In the genomic region with DNA sequence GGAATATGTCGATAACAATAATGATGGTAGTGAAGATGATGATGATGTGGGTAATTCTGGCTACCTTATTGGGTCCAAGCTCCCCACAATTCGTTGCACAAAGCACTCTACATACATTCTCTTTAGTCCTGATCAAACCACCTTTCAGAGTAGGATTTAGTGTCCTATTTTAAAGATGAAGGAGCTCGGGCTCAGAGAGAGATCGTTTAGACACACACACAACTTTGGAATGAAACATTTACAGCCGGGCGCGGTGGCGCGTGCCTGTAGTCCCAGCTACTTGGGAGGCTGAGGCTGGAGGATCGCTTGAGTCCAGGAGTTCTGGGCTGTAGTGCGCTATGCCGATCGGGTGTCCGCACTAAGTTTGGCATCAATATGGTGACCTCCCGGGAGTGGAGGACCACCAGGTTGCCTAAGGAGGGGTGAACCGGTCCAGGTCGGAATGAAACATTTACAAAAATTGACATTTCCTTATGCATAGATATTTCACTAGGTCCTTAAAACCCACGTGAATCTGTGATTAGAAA, we compare ENCODE assay signal across 16 cellular contexts. TPM values are rescaled to one million over a fixed set of nuclear protein-coding genes. Genes with fewer than 3 reads are reported as not detected.
DNase-seq lines count a peak whose midpoint lies in the region; ATAC-seq and TF ChIP-seq lines count a peak whose summit lies in the region.
"Had no signal": no experiment of that assay in that cellular context is flagged by ENCODE, and none has a peak within 500 bp of the region (broad histone marks: within the 10 kb centered on the region; RNA-seq: fewer than 3 reads in every experiment).

No MANE protein-coding gene starts in this region.

- H3K9me3 ChIP-seq in CD8-positive, alpha-beta T cell (ENCODE audit: low read length): no peaks in the 10 kb centered on the region
- H3K9me3 ChIP-seq in PC-3 (ENCODE audit: low read length): no peaks in the 10 kb centered on the region
- H3K9me3 ChIP-seq in endodermal cell (ENCODE audit: control insufficient read depth, low read length): no peaks in the 10 kb centered on the region
- H3K9me3 ChIP-seq: adrenal gland, mucosa of descending colon, SK-N-SH had no signal

- H3K4me3 Mint-ChIP-seq in CD8-positive, alpha-beta T cell: no peak overlapping the region
- H3K4me3 Mint-ChIP-seq in endodermal cell: no peak overlapping the region
- H3K4me3 Mint-ChIP-seq: activated B cell treated with CpG ODN at 0.5 μM for 24 hours; activated naive CD4-positive, alpha-beta T cell treated with anti-CD3 and anti-CD28 coated beads, Interleukin-2, amount 10 ng/mL, durations not matched to agents 7 days and 5 days; nephron; stimulated activated naive CD8-positive, alpha-beta T cell treated with anti-CD3 and anti-CD28 coated beads, Interleukin-15, Interleukin-2, amounts not matched to agents 100 ng/mL and 50 ng/mL, for 24 hours had no signal

- no peaks in the 10 kb centered on the region for H3K4me1 ChIP-seq in CD8-positive, alpha-beta T cell (ENCODE audit: insufficient read depth, low read length)
- no peaks in the 10 kb centered on the region; the same call in 1 of the 2 replicates for H3K4me1 ChIP-seq in PC-3 (ENCODE audit: insufficient read depth, low read length)
- H3K4me1 ChIP-seq in endodermal cell (ENCODE audit: control insufficient read depth, insufficient read depth, low read length): peaks cover 3% of the 10 kb centered on the region
- H3K4me1 ChIP-seq: adrenal gland had no signal

- H3K9me3 Mint-ChIP-seq in CD8-positive, alpha-beta T cell: no peaks in the 10 kb centered on the region
- no peaks in the 10 kb centered on the region for H3K9me3 Mint-ChIP-seq in endodermal cell
- H3K9me3 Mint-ChIP-seq: activated B cell treated with CpG ODN at 0.5 μM for 24 hours; activated naive CD4-positive, alpha-beta T cell treated with anti-CD3 and anti-CD28 coated beads, Interleukin-2, amount 10 ng/mL, durations not matched to agents 7 days and 5 days; nephron; stimulated activated naive CD8-positive, alpha-beta T cell treated with anti-CD3 and anti-CD28 coated beads, Interleukin-15, Interleukin-2, amounts not matched to agents 100 ng/mL and 50 ng/mL, for 24 hours had no signal

- H3K27me3 Mint-ChIP-seq in CD8-positive, alpha-beta T cell (ENCODE audit: low read depth): peaks cover 11% of the 10 kb centered on the region
- H3K27me3 Mint-ChIP-seq in endodermal cell (ENCODE audit: insufficient read depth): no peaks in the 10 kb centered on the region

- no peak for DNase-seq in CD8-positive, alpha-beta T cell
- DNase-seq in PC-3: no peak
- no peak for DNase-seq in endodermal cell
- DNase-seq in cerebellum (ENCODE audit: low spot score): no peak
- DNase-seq: activated B cell treated with CpG ODN at 0.5 μM for 24 hours had no signal

- no peak for ATAC-seq in CD8-positive, alpha-beta T cell
- no peak for ATAC-seq in PC-3
- no peak for ATAC-seq in HG02623 (IDR thresholded peaks at IDR 0.05; ENCODE audit: unreplicated experiment)
- ATAC-seq in HG03097 (IDR thresholded peaks at IDR 0.05; ENCODE audit: low FRiP score, unreplicated experiment): no peak

- no TSS peak for BruUV-seq in PC-3 (replicated peaks; lab: Mats Ljungman, UMichigan)

- no peaks in the 10 kb centered on the region for H3K9me2 ChIP-seq in PC-3 (replicated peaks; ENCODE audit: low read length)
- H3K9me2 ChIP-seq: SK-N-SH had no signal

- CTCF ChIA-PET in CD8-positive, alpha-beta T cell (lab: Charles Lee): interaction anchor here (0.5 to 5.6 kb wide), 10 partner anchors 8 to 752 kb away, joined by 3 to 78 read pairs (median 4); a partner anchor contains a TSS
- CTCF ChIA-PET in PC-3 (lab: Charles Lee): interaction anchor here (0.6 to 3.1 kb wide), 5 partner anchors 96 to 452 kb away, joined by 3 to 26 read pairs (median 9); a partner anchor contains a TSS

- H3K79me2 ChIP-seq in PC-3 (ENCODE audit: low read length): no peaks in the 10 kb centered on the region

- peaks cover 3% of the 10 kb centered on the region for H3K4me1 Mint-ChIP-seq in CD8-positive, alpha-beta T cell (ENCODE audit: low read depth)
- peaks cover 28% of the 10 kb centered on the region for H3K4me1 Mint-ChIP-seq in endodermal cell
- H3K4me1 Mint-ChIP-seq: activated B cell treated with CpG ODN at 0.5 μM for 24 hours; activated naive CD4-positive, alpha-beta T cell treated with anti-CD3 and anti-CD28 coated beads, Interleukin-2, amount 10 ng/mL, durations not matched to agents 7 days and 5 days had no signal

- no peak overlapping the region for H2AFZ ChIP-seq in PC-3 (ENCODE audit: low read length)

- 95 to 100% methylated on average over 2 to 16 of the region's 18 CpGs for WGBS in endodermal cell (ENCODE audit: insufficient coverage in 1 of 2, insufficient read length in 1 of 2), 2 experiments

- H3K27ac Mint-ChIP-seq in CD8-positive, alpha-beta T cell: no peak overlapping the region
- H3K27ac Mint-ChIP-seq in endodermal cell: peak overlapping the region; percentile 30
- H3K27ac Mint-ChIP-seq: activated B cell treated with CpG ODN at 0.5 μM for 24 hours; activated naive CD4-positive, alpha-beta T cell treated with anti-CD3 and anti-CD28 coated beads, Interleukin-2, amount 10 ng/mL, durations not matched to agents 7 days and 5 days had no signal

- no peaks in the 10 kb centered on the region for H3K27me3 ChIP-seq in CD8-positive, alpha-beta T cell (ENCODE audit: insufficient read depth, low read length)
- H3K27me3 ChIP-seq in PC-3 (ENCODE audit: low read length): no peaks in the 10 kb centered on the region
- H3K27me3 ChIP-seq in endodermal cell (ENCODE audit: control insufficient read depth, insufficient read depth, low read length, poor library complexity, severe bottlenecking): no peaks in the 10 kb centered on the region
- H3K27me3 ChIP-seq: adrenal gland had no signal

- H3K4me3 ChIP-seq in CD8-positive, alpha-beta T cell (ENCODE audit: low read depth, low read length): no peak overlapping the region
- H3K4me3 ChIP-seq in PC-3 (ENCODE audit: low read length) (no peak overlapping the region), endodermal cell (ENCODE audit: low read length) (no peak overlapping the region)
- H3K4me3 ChIP-seq: adrenal gland, K562, mucosa of descending colon, skin epidermis had no signal

- no peaks in the 10 kb centered on the region for H3F3A ChIP-seq in PC-3 (ENCODE audit: low read length, unreplicated experiment)

- H3K27ac ChIP-seq in CD8-positive, alpha-beta T cell (ENCODE audit: low read depth, low read length): no peak overlapping the region
- no peak overlapping the region for H3K27ac ChIP-seq in PC-3 (ENCODE audit: low read length)
- H3K27ac ChIP-seq in endodermal cell (ENCODE audit: low read depth, low read length): no peak overlapping the region
- peak overlapping the region; percentile 24 for H3K27ac ChIP-seq in temporal lobe (ENCODE audit: low read depth, low read length)
- H3K27ac ChIP-seq: adrenal gland had no signal

- POLR2A ChIA-PET in CD8-positive, alpha-beta T cell (lab: Charles Lee): no interaction called here
- POLR2A ChIA-PET in PC-3 (lab: Charles Lee; ENCODE audit: unreplicated experiment): no interaction called here

- H3K9ac ChIP-seq in PC-3 (ENCODE audit: low read length) (no peak overlapping the region), endodermal cell (ENCODE audit: extremely low read depth, low read length, poor library complexity, severe bottlenecking) (no peak overlapping the region)

- H4K20me1 ChIP-seq in PC-3 (ENCODE audit: low read length): no peaks in the 10 kb centered on the region

- no peaks in the 10 kb centered on the region for H3K36me3 ChIP-seq in CD8-positive, alpha-beta T cell (ENCODE audit: insufficient read depth, low read length)
- H3K36me3 ChIP-seq in PC-3 (ENCODE audit: low read depth, low read length) (no peaks in the 10 kb centered on the region), endodermal cell (ENCODE audit: control insufficient read depth, insufficient read depth, low read length) (peaks cover 94% of the 10 kb centered on the region)
- H3K36me3 ChIP-seq: adrenal gland had no signal

- TF ChIP-seq CTCF in CD8-positive, alpha-beta T cell (IDR thresholded peaks at IDR 0.05): peak; percentile 3
- TF ChIP-seq CTCF in PC-3 (conservative IDR thresholded peaks at IDR 0.05; ENCODE audit: low read depth, low read length) (peak; percentile 1; the same call in 1 of the 2 replicates), endodermal cell (conservative IDR thresholded peaks at IDR 0.05) (no peak)

- no peaks in the 10 kb centered on the region for H3K36me3 Mint-ChIP-seq in CD8-positive, alpha-beta T cell
- H3K36me3 Mint-ChIP-seq in endodermal cell (ENCODE audit: low read depth): peaks cover 53% of the 10 kb centered on the region
- H3K36me3 Mint-ChIP-seq: activated naive CD4-positive, alpha-beta T cell treated with anti-CD3 and anti-CD28 coated beads, Interleukin-2, amount 10 ng/mL, durations not matched to agents 7 days and 5 days had no signal

- intact Hi-C loops in CD8-positive, alpha-beta T cell (cut with DNase I, micrococcal nuclease): loop anchor here (1.0 to 2.0 kb wide), 2 partner anchors 106 to 108 kb away; no protein-coding TSS in a partner anchor
- intact Hi-C loops in PC-3 (cut with micrococcal nuclease): loop anchor here (1.0 to 5.0 kb wide), 3 partner anchors 98 to 452 kb away; a partner anchor contains a TSS

- H3K4me2 ChIP-seq in PC-3 (ENCODE audit: low read length): no peak overlapping the region

RNA-seq across cellular contexts. Expression of gene GREB1, which starts 50.7 kb away (rescaled TPM):
- under 1 TPM; 0.25 to 0.57 TPM for total RNA-seq in CD8-positive, alpha-beta T cell
- 0.29 and 0.62 TPM in 2 replicates for total RNA-seq in PC-3 (2014; rRNA removed)
- 100 to 1,000 TPM in 1 of 2 donors, 10 to 100 TPM in 1; 86.4 to 106 TPM for total RNA-seq in endodermal cell
- 37.0 TPM for polyA plus RNA-seq in endodermal cell (2013, experiment 1 of 2)
- polyA plus RNA-seq in endodermal cell (2013, experiment 2 of 2): 37.3 TPM
- total RNA-seq in temporal lobe: 3.0 TPM
- 34.0 TPM for total RNA-seq in cerebellum
